27 cellular contexts compared by ENCODE assay signal in genomic region chr15:84594617-84595290, GRCh38. TPM values are rescaled to one million over a fixed set of nuclear protein-coding genes. Genes with fewer than 3 reads are reported as not detected.
DNase-seq lines count a peak whose midpoint lies in the region; ATAC-seq and TF ChIP-seq lines count a peak whose summit lies in the region.
"Had no signal": no experiment of that assay in that cellular context is flagged by ENCODE, and none has a peak within 500 bp of the region (broad histone marks: within the 10 kb centered on the region; RNA-seq: fewer than 3 reads in every experiment).

No MANE protein-coding gene starts in this region.

- no peak overlapping the region for H3K18ac ChIP-seq in neuronal stem cell (ENCODE audit: low read length)

- peaks cover 2% of the 10 kb centered on the region in 2 donors for H3K4me1 ChIP-seq in neuronal stem cell (ENCODE audit: control insufficient read depth in 2 of 2, insufficient read depth in 1 of 2, low read depth in 1 of 2, low read length in 2 of 2)

- H3K9me3 ChIP-seq in neuronal stem cell (replicated peaks in 1 of 2; ENCODE audit: control insufficient read depth in 2 of 2, insufficient read depth in 1 of 2, low read depth in 1 of 2, low read length in 2 of 2) = peaks cover 0 to 3% of the 10 kb centered on the region in 2 donors
- H3K9me3 ChIP-seq: body of pancreas, left ventricle myocardium inferior, suprapubic skin, upper lobe of left lung had no signal

- H3K23ac ChIP-seq in neuronal stem cell (ENCODE audit: low read depth, low read length, poor library complexity) = no peak overlapping the region

- no peak overlapping the region for H2BK12ac ChIP-seq in neuronal stem cell (ENCODE audit: low read length)

- DNase-seq in HL-60 (ENCODE audit: low read depth in 1 of 2, low spot score in 1 of 2) = peak; percentile 18 to 82
- DNase-seq in NB4 (ENCODE audit: low read depth) = peak; percentile 51
- DNase-seq in neuronal stem cell (ENCODE audit: low spot score) = no peak
- DNase-seq: activated CD4-positive, alpha-beta T cell treated with anti-CD3 and anti-CD28 coated beads for 1 hour; activated CD8-positive, alpha-beta memory T cell treated with anti-CD3 and anti-CD28 coated beads, Interleukin-2, amount 50 U/mL, for 48 hours; activated CD8-positive, alpha-beta T cell treated with anti-CD3 and anti-CD28 coated beads for 36 hours; activated naive CD4-positive, alpha-beta T cell treated with anti-CD3 and anti-CD28 coated beads, Interleukin-2, amount 50 U/mL, for 16 hours; DMS53; GOT3; head of caudate nucleus; islet precursor cell; left ventricle myocardium inferior; NCI-H146; NCI-H748 treated with DMSO at 0.1 percent for 48 hours; nucleus accumbens; stimulated activated naive CD4-positive, alpha-beta T cell treated with Interleukin-2 at 50 U/mL for 16 hours had no signal

- H3K4me2 ChIP-seq in neuronal stem cell (ENCODE audit: insufficient read depth, low read length, poor library complexity, severe bottlenecking) = no peak overlapping the region

- no peaks in the 10 kb centered on the region for H3K36me3 ChIP-seq in neuronal stem cell (replicated peaks in 1 of 2; ENCODE audit: control insufficient read depth in 2 of 2, insufficient read depth in 2 of 2, low read length in 2 of 2)
- H3K36me3 ChIP-seq: left ventricle myocardium inferior, suprapubic skin, upper lobe of left lung had no signal

- no peaks in the 10 kb centered on the region for H3K36me3 Mint-ChIP-seq in activated T-helper 17 cell treated with anti-CD3 and anti-CD28 coated beads, Interleukin-2, amount 50 U/mL, for 72 hours (ENCODE audit: low read depth)

- H3K4me1 Mint-ChIP-seq in activated T-helper 17 cell treated with anti-CD3 and anti-CD28 coated beads, Interleukin-2, amount 50 U/mL, for 72 hours = peaks cover 18% of the 10 kb centered on the region

- H3K14ac ChIP-seq in neuronal stem cell (ENCODE audit: low read length) = no peak overlapping the region

- WGBS in neuronal stem cell (ENCODE audit: extremely low coverage in 2 of 2, insufficient read length in 2 of 2, insufficient replicate concordance in 1 of 2), 2 donors = no CpG with 5 or more reads among the region's 3 CpGs

- H4K8ac ChIP-seq in neuronal stem cell (ENCODE audit: low read depth, low read length) = no peak overlapping the region

- H3K27me3 ChIP-seq in HL-60 (ENCODE audit: insufficient read depth, poor library complexity, severe bottlenecking) = no peaks in the 10 kb centered on the region
- peaks cover 0 to 13% (median 3%) of the 10 kb centered on the region in 3 experiments for H3K27me3 ChIP-seq in neuronal stem cell (ENCODE audit: control insufficient read depth in 3 of 3, insufficient read depth in 3 of 3, low read depth in 1 of 3, low read length in 3 of 3)
- H3K27me3 ChIP-seq: body of pancreas, suprapubic skin, upper lobe of left lung had no signal

- no peak overlapping the region for H2BK5ac ChIP-seq in neuronal stem cell (ENCODE audit: low read length)

- H2AK5ac ChIP-seq in neuronal stem cell (ENCODE audit: low read depth, low read length) = no peak overlapping the region

- H3K4me3 ChIP-seq in HL-60 (replicated peaks; ENCODE audit: insufficient read depth, low read length) (no peak overlapping the region), NB4 (ENCODE audit: low read depth, low read length) (no peak overlapping the region), neuronal stem cell (ENCODE audit: low read length in 2 of 2) (no peak overlapping the region)
- H3K4me3 ChIP-seq: body of pancreas, left ventricle myocardium inferior, suprapubic skin, upper lobe of left lung had no signal

- H2AFZ ChIP-seq in neuronal stem cell (ENCODE audit: low read length) = peak overlapping the region; percentile 74

- no peak for TF ChIP-seq CTCF in HL-60 (IDR thresholded peaks at IDR 0.05; ENCODE audit: insufficient read depth, low read length)
- no peak for TF ChIP-seq CTCF in NB4 (IDR thresholded peaks at IDR 0.05; ENCODE audit: low read depth, low read length)

- no peaks in the 10 kb centered on the region for H3K27me3 Mint-ChIP-seq in activated T-helper 17 cell treated with anti-CD3 and anti-CD28 coated beads, Interleukin-2, amount 50 U/mL, for 72 hours
- H3K27me3 Mint-ChIP-seq: activated CD8-positive, alpha-beta T cell treated with anti-CD3 and anti-CD28 coated beads for 36 hours; central memory CD8-positive, alpha-beta T cell had no signal

- H2BK120ac ChIP-seq in neuronal stem cell (ENCODE audit: low read depth, low read length) = no peak overlapping the region

- H3K4me3 Mint-ChIP-seq in activated T-helper 17 cell treated with anti-CD3 and anti-CD28 coated beads, Interleukin-2, amount 50 U/mL, for 72 hours = no peak overlapping the region
- H3K4me3 Mint-ChIP-seq: activated CD8-positive, alpha-beta T cell treated with anti-CD3 and anti-CD28 coated beads for 36 hours; central memory CD8-positive, alpha-beta T cell; T-helper 1 cell treated with Interleukin-12 subunit alpha and Interleukin-12 subunit beta and Interleukin-4 antibody, amounts not matched to agents 30 μg/mL and 1 μg/mL, for 36 hours had no signal

- H3K27ac ChIP-seq in HL-60 (replicated peaks) = peak overlapping the region; percentile 86
- no peak overlapping the region for H3K27ac ChIP-seq in neuronal stem cell (replicated peaks; ENCODE audit: low read length)
- H3K27ac ChIP-seq: body of pancreas, left ventricle myocardium inferior, suprapubic skin, upper lobe of left lung had no signal

- no peak overlapping the region for H4K91ac ChIP-seq in neuronal stem cell (ENCODE audit: low read depth, low read length, poor library complexity)

- H3K9ac ChIP-seq in neuronal stem cell (ENCODE audit: low read depth, low read length, poor library complexity) = no peak overlapping the region

- H2BK15ac ChIP-seq in neuronal stem cell (ENCODE audit: low read length) = no peak overlapping the region

- no peak for TF ChIP-seq POLR2A in NB4 (IDR thresholded peaks at IDR 0.05; ENCODE audit: extremely low read depth, insufficient read length)

- peak overlapping the region; percentile 42 for H3K27ac Mint-ChIP-seq in activated T-helper 17 cell treated with anti-CD3 and anti-CD28 coated beads, Interleukin-2, amount 50 U/mL, for 72 hours
- H3K27ac Mint-ChIP-seq: activated CD8-positive, alpha-beta T cell treated with anti-CD3 and anti-CD28 coated beads for 36 hours; activated T-helper 2 cell treated with anti-CD3 and anti-CD28 coated beads, Interferon-gamma antibody, Interleukin-2, Interleukin-4, amounts not matched to agents 10 μg/mL and 5 μg/mL and 100 μg/mL, durations not matched to agents 14 hours and 24 hours and 36 hours; T-helper 1 cell treated with Interleukin-12 subunit alpha and Interleukin-12 subunit beta and Interleukin-4 antibody, amounts not matched to agents 30 μg/mL and 1 μg/mL, for 36 hours had no signal

- no peak overlapping the region for H3K4ac ChIP-seq in neuronal stem cell (ENCODE audit: low read length)

- no peak for ATAC-seq in activated T-helper 17 cell treated with anti-CD3 and anti-CD28 coated beads, Interleukin-2, amount 50 U/mL, for 72 hours (replicated peaks)
- ATAC-seq in HG03159 (IDR thresholded peaks at IDR 0.05; ENCODE audit: unreplicated experiment) (no peak), GM18870 (IDR thresholded peaks at IDR 0.05; ENCODE audit: unreplicated experiment) (no peak), GM18517 (IDR thresholded peaks at IDR 0.05; ENCODE audit: unreplicated experiment) (no peak)
- ATAC-seq: activated CD8-positive, alpha-beta T cell treated with anti-CD3 and anti-CD28 coated beads for 36 hours; body of pancreas; esophagus mucosa had no signal

- H3K9me3 Mint-ChIP-seq in activated T-helper 17 cell treated with anti-CD3 and anti-CD28 coated beads, Interleukin-2, amount 50 U/mL, for 72 hours = no peaks in the 10 kb centered on the region
- H3K9me3 Mint-ChIP-seq: activated CD8-positive, alpha-beta T cell treated with anti-CD3 and anti-CD28 coated beads for 36 hours; activated T-helper 2 cell treated with anti-CD3 and anti-CD28 coated beads, Interferon-gamma antibody, Interleukin-2, Interleukin-4, amounts not matched to agents 10 μg/mL and 5 μg/mL and 100 μg/mL, durations not matched to agents 14 hours and 24 hours and 36 hours; central memory CD8-positive, alpha-beta T cell; T-helper 1 cell treated with Interleukin-12 subunit alpha and Interleukin-12 subunit beta and Interleukin-4 antibody, amounts not matched to agents 30 μg/mL and 1 μg/mL, for 36 hours had no signal

- H3K79me1 ChIP-seq in neuronal stem cell (ENCODE audit: low read depth, low read length) = no peaks in the 10 kb centered on the region

RNA-seq across cellular contexts. Expression of gene ZSCAN2, which starts 6.1 kb away (rescaled TPM):
- total RNA-seq in activated T-helper 17 cell treated with anti-CD3 and anti-CD28 coated beads, Interleukin-2, amount 50 U/mL, for 72 hours = 10 to 100 TPM in 1 of 2 donors, 1 to 10 TPM in 1; 9.0 to 14.1 TPM
- polyA plus RNA-seq in neuronal stem cell (2013, experiment 1 of 2) = 7.7 TPM
- polyA plus RNA-seq in neuronal stem cell (2013, experiment 2 of 2) = 8.2 TPM

RNA-seq across cellular contexts. Expression of gene WDR73, which starts 59.3 kb away (rescaled TPM):
- 10 to 100 TPM; 14.8 to 22.5 TPM for total RNA-seq in activated T-helper 17 cell treated with anti-CD3 and anti-CD28 coated beads, Interleukin-2, amount 50 U/mL, for 72 hours
- 17.7 TPM for polyA plus RNA-seq in neuronal stem cell (2013, experiment 1 of 2)
- polyA plus RNA-seq in neuronal stem cell (2013, experiment 2 of 2) = 19.6 TPM
